Comparison of ENCODE assay signal across 32 cellular contexts in the genomic region with DNA sequence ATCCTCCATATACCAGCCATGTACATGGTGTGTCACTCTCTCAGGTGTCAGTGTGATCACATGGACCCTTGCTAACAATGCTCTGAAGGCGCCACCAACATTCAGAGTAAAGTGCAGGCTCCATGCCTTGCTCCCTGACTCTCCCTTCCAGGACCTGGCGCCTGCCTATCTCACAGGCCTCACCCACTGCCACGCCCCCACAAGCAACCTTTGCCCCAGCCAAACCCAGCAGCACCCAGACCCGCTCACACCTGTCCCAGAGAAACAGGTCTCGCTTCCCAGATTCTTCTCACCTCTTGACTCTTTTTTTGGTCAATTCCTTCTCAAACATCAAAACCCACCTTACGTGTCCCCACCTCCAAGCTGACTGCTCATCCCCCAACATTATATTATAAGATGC. TPM values are rescaled to one million over a fixed set of nuclear protein-coding genes. Genes with fewer than 3 reads are reported as not detected.
DNase-seq lines count a peak whose midpoint lies in the region; ATAC-seq, FAIRE-seq and TF ChIP-seq lines count a peak whose summit lies in the region.
"Had no signal": no experiment of that assay in that cellular context is flagged by ENCODE, and none has a peak within 500 bp of the region (broad histone marks: within the 10 kb centered on the region; RNA-seq: fewer than 3 reads in every experiment).

No MANE protein-coding gene starts in this region.

- no peak overlapping the region for H3K4me2 ChIP-seq in GM23338

- H3K4me3 ChIP-seq in GM23338 = no peak overlapping the region
- no peak overlapping the region for H3K4me3 ChIP-seq in muscle layer of duodenum (ENCODE audit: low read depth in 1 of 2, low read length in 2 of 2)
- no peak overlapping the region for H3K4me3 ChIP-seq in gastrocnemius medialis
- H3K4me3 ChIP-seq: BLaER1 treated with 17β-estradiol and CSF1 and Interleukin-3, amounts not matched to agents 10 nM and 100 nM; K562; lung; SJCRH30; testis; vagina had no signal

- H3K79me2 ChIP-seq in GM23338 (replicated peaks; ENCODE audit: insufficient read depth) = no peaks in the 10 kb centered on the region

- H3K36me3 ChIP-seq in GM23338 (ENCODE audit: insufficient read depth) = no peaks in the 10 kb centered on the region
- no peaks in the 10 kb centered on the region for H3K36me3 ChIP-seq in muscle layer of duodenum (ENCODE audit: control insufficient read depth in 1 of 2, insufficient read depth in 2 of 2, low read length in 2 of 2)
- no peaks in the 10 kb centered on the region for H3K36me3 ChIP-seq in gastrocnemius medialis
- H3K36me3 ChIP-seq: SJCRH30, vagina had no signal

- H3K27ac ChIP-seq in GM23338 (ENCODE audit: low read depth) (no peak overlapping the region), muscle layer of duodenum (ENCODE audit: low read length) (peak overlapping the region; percentile 73), gastrocnemius medialis (no peak overlapping the region)
- H3K27ac ChIP-seq: BLaER1 treated with 17β-estradiol and CSF1 and Interleukin-3, amounts not matched to agents 10 nM and 100 nM; epithelial cell of prostate; SJCRH30; testis; vagina had no signal

- H2AFZ ChIP-seq in GM23338 = peak overlapping the region; percentile 64

- H3K27ac Mint-ChIP-seq in GM23338 = no peak overlapping the region
- peak overlapping the region; percentile 3 for H3K27ac Mint-ChIP-seq in activated T-helper 17 cell treated with anti-CD3 and anti-CD28 coated beads, Interleukin-2, amount 50 U/mL, for 72 hours
- H3K27ac Mint-ChIP-seq: activated CD8-positive, alpha-beta T cell treated with anti-CD3 and anti-CD28 coated beads for 36 hours; HFFc6; stimulated activated memory B cell treated with anti-CD40 and anti-IgM and Interleukin-4, amounts not matched to agents 10 μg/mL and 1 μg/mL and 100 μg/mL, for 72 hours; T-cell had no signal

- H3K9me3 Mint-ChIP-seq in GM23338 = no peaks in the 10 kb centered on the region
- H3K9me3 Mint-ChIP-seq in activated T-helper 17 cell treated with anti-CD3 and anti-CD28 coated beads, Interleukin-2, amount 50 U/mL, for 72 hours = no peaks in the 10 kb centered on the region
- H3K9me3 Mint-ChIP-seq: activated CD8-positive, alpha-beta T cell treated with anti-CD3 and anti-CD28 coated beads for 36 hours; stimulated activated memory B cell treated with anti-CD40 and anti-IgM and Interleukin-4, amounts not matched to agents 10 μg/mL and 1 μg/mL and 100 μg/mL, for 72 hours; T-cell had no signal

- no peak for TF ChIP-seq POLR2A in gastrocnemius medialis (IDR thresholded peaks at IDR 0.05)

- intact Hi-C loops in gastrocnemius medialis (cut with DNase I; ENCODE audit: low total_unique reads) = no loop called here

- ATAC-seq in GM23338 = peak; percentile 98
- ATAC-seq in activated T-helper 17 cell treated with anti-CD3 and anti-CD28 coated beads, Interleukin-2, amount 50 U/mL, for 72 hours (replicated peaks) = no peak
- no peak for ATAC-seq in gastrocnemius medialis
- ATAC-seq in GM18858 (IDR thresholded peaks at IDR 0.05; ENCODE audit: unreplicated experiment) = no peak
- ATAC-seq: activated CD8-positive, alpha-beta T cell treated with anti-CD3 and anti-CD28 coated beads for 36 hours; K562; Panc1; T-cell had no signal

- peaks cover 5% of the 10 kb centered on the region for H3K27me3 Mint-ChIP-seq in GM23338 (ENCODE audit: insufficient read depth, low read depth, poor library complexity)
- peaks cover 42% of the 10 kb centered on the region for H3K27me3 Mint-ChIP-seq in activated T-helper 17 cell treated with anti-CD3 and anti-CD28 coated beads, Interleukin-2, amount 50 U/mL, for 72 hours

- H3F3A ChIP-seq in GM23338 (replicated peaks; ENCODE audit: low read depth) = no peaks in the 10 kb centered on the region

- H3K9me2 ChIP-seq in GM23338 (ENCODE audit: insufficient read depth) = no peaks in the 10 kb centered on the region

- H3K4me1 ChIP-seq in GM23338 (ENCODE audit: insufficient read depth) (no peaks in the 10 kb centered on the region), muscle layer of duodenum (ENCODE audit: control insufficient read depth in 1 of 2, insufficient read depth in 2 of 2, low read length in 2 of 2) (no peaks in the 10 kb centered on the region), gastrocnemius medialis (no peaks in the 10 kb centered on the region)
- H3K4me1 ChIP-seq: SJCRH30, testis, vagina had no signal

- TF ChIP-seq CTCF in GM23338 (conservative IDR thresholded peaks at IDR 0.05; ENCODE audit: low read depth in 2 of 2) = no peak
- TF ChIP-seq CTCF in gastrocnemius medialis (IDR thresholded peaks at IDR 0.05 in 4 of 5, conservative IDR thresholded peaks at IDR 0.05 in 1 of 5) = no peak

- in situ Hi-C loops in gastrocnemius medialis (cut with MboI; ENCODE audit: low sequenced_read_pairs in 4 of 4) = no loop called here

- H4K20me1 ChIP-seq in GM23338 (replicated peaks; ENCODE audit: insufficient read depth) = no peaks in the 10 kb centered on the region
- H4K20me1 ChIP-seq: BLaER1 treated with 17β-estradiol and CSF1 and Interleukin-3, amounts not matched to agents 10 nM and 100 nM had no signal

- no peak for FAIRE-seq in frontal cortex (lab: Jason Lieb, UNC)
- FAIRE-seq: GM19239, K562, keratinocyte, TTC549 had no signal

- H3K4me3 Mint-ChIP-seq in GM23338 = no peak overlapping the region
- H3K4me3 Mint-ChIP-seq in activated T-helper 17 cell treated with anti-CD3 and anti-CD28 coated beads, Interleukin-2, amount 50 U/mL, for 72 hours = no peak overlapping the region
- H3K4me3 Mint-ChIP-seq: activated CD8-positive, alpha-beta T cell treated with anti-CD3 and anti-CD28 coated beads for 36 hours; HFFc6; stimulated activated memory B cell treated with anti-CD40 and anti-IgM and Interleukin-4, amounts not matched to agents 10 μg/mL and 1 μg/mL and 100 μg/mL, for 72 hours; T-cell had no signal

- DNase-seq in GM23338 (ENCODE audit: low spot score) = peak; percentile 72
- peak; percentile 41 for DNase-seq in iPS-NIHi11 (ENCODE audit: low spot score)
- no peak for DNase-seq in gastrocnemius medialis
- no peak for DNase-seq in NCI-H2029 treated with DMSO at 0.1 percent for 48 hours (lab: John Stamatoyannopoulos, UW)
- DNase-seq in frontal cortex (ENCODE audit: low spot score in 2 of 2) = no peak
- DNase-seq: ACHN; activated CD4-positive, CD25-positive, alpha-beta regulatory T cell treated with anti-CD3 and anti-CD28 coated beads, Interleukin-2, amount 50 U/mL, for 72 hours; activated CD8-positive, alpha-beta T cell treated with anti-CD3 and anti-CD28 coated beads for 36 hours; activated effector memory CD4-positive, alpha-beta T cell treated with anti-CD3 and anti-CD28 coated beads, Interleukin-2, amount 50 U/mL, for 16 hours; activated T-cell treated with anti-CD3 and anti-CD28 coated beads for 4 hours; foreskin fibroblast; HFFc6; NCI-H1436 treated with DMSO at 0.1 percent for 48 hours; NCI-H526 treated with DMSO at 0.1 percent for 48 hours; retina; SJCRH30; T-cell; testis had no signal

- H3K27me3 ChIP-seq in GM23338 (ENCODE audit: insufficient read depth) = no peaks in the 10 kb centered on the region
- H3K27me3 ChIP-seq in muscle layer of duodenum (ENCODE audit: low read depth, low read length) = no peaks in the 10 kb centered on the region
- H3K27me3 ChIP-seq in gastrocnemius medialis = no peaks in the 10 kb centered on the region
- H3K27me3 ChIP-seq: BLaER1 treated with 17β-estradiol and CSF1 and Interleukin-3, amounts not matched to agents 10 nM and 100 nM; SJCRH30; testis; vagina had no signal

- H3K4me1 Mint-ChIP-seq in GM23338 = peaks cover 9% of the 10 kb centered on the region
- H3K4me1 Mint-ChIP-seq in activated T-helper 17 cell treated with anti-CD3 and anti-CD28 coated beads, Interleukin-2, amount 50 U/mL, for 72 hours = no peaks in the 10 kb centered on the region
- H3K4me1 Mint-ChIP-seq: stimulated activated memory B cell treated with anti-CD40 and anti-IgM and Interleukin-4, amounts not matched to agents 10 μg/mL and 1 μg/mL and 100 μg/mL, for 72 hours; T-cell had no signal

- H3K9me3 ChIP-seq in muscle layer of duodenum (ENCODE audit: control insufficient read depth in 1 of 2, low read length in 2 of 2) (no peaks in the 10 kb centered on the region), gastrocnemius medialis (no peaks in the 10 kb centered on the region)
- H3K9me3 ChIP-seq: SJCRH30, testis, vagina had no signal

- no peaks in the 10 kb centered on the region for H3K36me3 Mint-ChIP-seq in GM23338 (ENCODE audit: low read depth)
- H3K36me3 Mint-ChIP-seq in activated T-helper 17 cell treated with anti-CD3 and anti-CD28 coated beads, Interleukin-2, amount 50 U/mL, for 72 hours (ENCODE audit: low read depth) = no peaks in the 10 kb centered on the region
- H3K36me3 Mint-ChIP-seq: stimulated activated memory B cell treated with anti-CD40 and anti-IgM and Interleukin-4, amounts not matched to agents 10 μg/mL and 1 μg/mL and 100 μg/mL, for 72 hours; T-cell had no signal

TF ChIP-seq in GM23338, 12 proteins besides CTCF, POLR2A, EP300 and RAD21 (continues in another document):
- TF ChIP-seq ETS1 (IDR thresholded peaks at IDR 0.05) (no peak), NANOG (IDR thresholded peaks at IDR 0.05; ENCODE audit: borderline replicate concordance) (no peak)

RNA-seq across cellular contexts. Expression of gene KCNK10, which starts 52.3 kb away (rescaled TPM):
- 1.0 TPM in 2 replicates for total RNA-seq in GM23338 (2014; rRNA removed; shearing (Covaris generic))
- polyA plus RNA-seq in GM23338 (2016; fragmentation: Nextera tagmentation; extraction: Ambion mirVana) = 0.07 and 0.29 TPM in 2 replicates
- not detected for total RNA-seq in activated T-helper 17 cell treated with anti-CD3 and anti-CD28 coated beads, Interleukin-2, amount 50 U/mL, for 72 hours
- total RNA-seq in gastrocnemius medialis (not detected), frontal cortex (11.8 TPM)
- total RNA-seq: activated CD8-positive, alpha-beta T cell treated with anti-CD3 and anti-CD28 coated beads for 36 hours; HFFc6; K562; lung; omental fat pad; T-cell had no signal
- polyA plus RNA-seq: K562 had no signal

Comparison
In these comparisons a context has a peak if more than half of its experiments do, and no peak if none do; other contexts are left out.
1. DNase-seq: peak in GM23338 (single experiment) and iPS-NIHi11 (single experiment); none in gastrocnemius medialis (0 of 2), NCI-H2029 treated with DMSO at 0.1 percent for 48 hours (single experiment) and frontal cortex (0 of 2).